In genomic region chr3:4987374-4988296, GRCh38 we compare ENCODE assay signal across 8 cellular contexts. TPM values are rescaled to one million over a fixed set of nuclear protein-coding genes. Genes with fewer than 3 reads are reported as not detected.
A peak's percentile ranks its signal among the peaks of the same experiment; 100 is the strongest.
DNase-seq lines count a peak whose midpoint lies in the region; TF ChIP-seq lines count a peak whose summit lies in the region.

No MANE protein-coding gene starts in this region.

- WGBS in trophoblast cell (ENCODE audit: extremely low coverage, insufficient coverage, insufficient read length): no CpG with 5 or more reads among the region's 8 CpGs

- H2AK5ac ChIP-seq in trophoblast cell (ENCODE audit: low read length): no peak overlapping the region

- H3K4me1 ChIP-seq in ES-I3 (ENCODE audit: insufficient read depth, low read length) (peaks cover 34% of the 10 kb centered on the region), SJSA1 (replicated peaks) (peaks cover 59% of the 10 kb centered on the region), trophoblast cell (ENCODE audit: control insufficient read depth in 1 of 2, insufficient read depth in 2 of 2, low read length in 2 of 2) (peaks cover 20 to 33% of the 10 kb centered on the region in 2 experiments)

- no peaks in the 10 kb centered on the region for H3K27me3 ChIP-seq in SJSA1 (replicated peaks)
- H3K27me3 ChIP-seq in trophoblast cell (ENCODE audit: insufficient read depth, low read length): no peaks in the 10 kb centered on the region

- H4K12ac ChIP-seq in trophoblast cell (ENCODE audit: low read depth, low read length): no peak overlapping the region

- H3K4me3 ChIP-seq in SJSA1 (peak overlapping the region; percentile 26), epithelial cell of proximal tubule (ENCODE audit: low read depth, low read length) (peak overlapping the region; percentile 40), trophoblast cell (ENCODE audit: low read depth, low read length) (no peak overlapping the region)

- peak overlapping the region; percentile 56 for H3K4me2 ChIP-seq in trophoblast cell (ENCODE audit: low read length)

- H2BK5ac ChIP-seq in trophoblast cell (ENCODE audit: low read depth, low read length, poor library complexity): peak overlapping the region; percentile 71

- no peak overlapping the region for H3K18ac ChIP-seq in trophoblast cell (ENCODE audit: low read length)

- peak overlapping the region; percentile 84 for H3K27ac ChIP-seq in SJSA1
- peak overlapping the region; percentile 72 for H3K27ac ChIP-seq in trophoblast cell (ENCODE audit: low read depth, low read length)

- no peak for TF ChIP-seq CTCF in epithelial cell of proximal tubule (conservative IDR thresholded peaks at IDR 0.05; ENCODE audit: low read depth, low read length)

- peak overlapping the region; percentile 89 for H2BK120ac ChIP-seq in trophoblast cell (ENCODE audit: insufficient read depth, low read length, poor library complexity)

- H3K4ac ChIP-seq in trophoblast cell (ENCODE audit: low read depth, low read length): peak overlapping the region; percentile 37

- no peaks in the 10 kb centered on the region for H3K9me3 ChIP-seq in ES-I3 (ENCODE audit: control insufficient read depth, insufficient read depth, low read length)
- H3K9me3 ChIP-seq in SJSA1 (replicated peaks): no peaks in the 10 kb centered on the region
- H3K9me3 ChIP-seq in trophoblast cell (ENCODE audit: insufficient read depth, low read depth, low read length): no peaks in the 10 kb centered on the region

- H3K9ac ChIP-seq in ES-I3 (ENCODE audit: low read depth, low read length): peak overlapping the region; percentile 56; the same call in 1 of the 2 replicates
- no peak overlapping the region for H3K9ac ChIP-seq in trophoblast cell (ENCODE audit: low read length)

- H4K8ac ChIP-seq in trophoblast cell (ENCODE audit: low read depth, low read length): no peak overlapping the region

- peak overlapping the region; percentile 86 for H4K91ac ChIP-seq in trophoblast cell (ENCODE audit: low read depth, low read length)

- DNase-seq in SJSA1 (ENCODE audit: low read depth in 1 of 2, low spot score in 2 of 2) (no peak), epithelial cell of proximal tubule (ENCODE audit: low read depth) (no peak), trophoblast cell (no peak), kidney glomerular epithelial cell (lab: John Stamatoyannopoulos, UW) (no peak), DMS79 (lab: John Stamatoyannopoulos, UW) (no peak), D341Med (ENCODE audit: low spot score) (no peak)
- no peak for DNase-seq in activated CD4-positive, alpha-beta T cell treated with anti-CD3 and anti-CD28 coated beads for 48 hours

- no peak overlapping the region for H3K23ac ChIP-seq in trophoblast cell (ENCODE audit: low read length)

- H3K79me2 ChIP-seq in trophoblast cell (ENCODE audit: control insufficient read depth, insufficient read depth, low read length, poor library complexity): peaks cover 13% of the 10 kb centered on the region

- H2AFZ ChIP-seq in trophoblast cell (ENCODE audit: insufficient read depth, low read length, poor library complexity): no peak overlapping the region

- H3K14ac ChIP-seq in trophoblast cell (ENCODE audit: low read length): peak overlapping the region; percentile 29

- H3K79me1 ChIP-seq in trophoblast cell (ENCODE audit: low read length): peaks cover 42% of the 10 kb centered on the region

- peak overlapping the region; percentile 87 for H2BK12ac ChIP-seq in trophoblast cell (ENCODE audit: low read length)

- H3K36me3 ChIP-seq in ES-I3 (ENCODE audit: insufficient read depth, low read length) (peaks cover 10% of the 10 kb centered on the region), SJSA1 (peaks cover 26% of the 10 kb centered on the region), trophoblast cell (ENCODE audit: control insufficient read depth in 1 of 2, insufficient read depth in 2 of 2, low read length in 2 of 2) (peaks cover 16 to 19% of the 10 kb centered on the region in 2 experiments)

RNA-seq across cellular contexts. Expression of gene BHLHE40, which starts 8.4 kb away (rescaled TPM):
- total RNA-seq in SJSA1 (2014; rRNA removed; shearing (Covaris generic)): 6.3 and 8.4 TPM in 2 replicates
- total RNA-seq in epithelial cell of proximal tubule: 47.2 and 96.3 TPM in 2 replicates
- polyA plus RNA-seq in trophoblast cell (2013): 173 and 187 TPM in 2 replicates
